ENCODE assay signal across 16 cellular contexts in the genomic region with DNA sequence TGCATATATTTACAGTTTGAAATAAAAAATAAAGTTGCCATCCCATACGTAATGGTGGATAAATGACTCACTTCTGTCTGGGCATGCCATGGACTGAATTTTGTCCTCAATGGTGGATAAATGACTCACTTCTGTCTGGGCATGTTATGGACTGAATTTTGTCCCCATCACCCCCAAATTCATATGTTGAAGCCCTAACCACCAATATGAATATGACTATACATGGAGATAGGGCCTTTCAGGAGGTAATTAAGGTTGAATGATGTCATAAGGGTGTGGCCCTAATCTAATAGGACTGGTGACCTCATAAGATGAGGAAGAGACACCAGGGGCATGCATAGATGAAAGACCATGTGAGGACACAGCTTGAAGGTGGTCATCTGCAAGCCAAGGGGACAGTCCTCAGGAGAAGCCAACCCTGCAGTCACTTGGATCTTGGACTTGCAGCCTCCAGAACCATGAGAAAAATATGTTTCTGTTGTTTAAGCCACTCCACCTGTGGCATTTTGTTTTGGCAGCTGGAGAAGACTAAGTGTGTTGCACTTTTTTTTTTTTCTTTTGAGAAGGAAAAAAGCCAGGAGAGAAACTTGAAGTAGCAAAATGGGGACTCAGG.
"Had no signal": no experiment of that assay in that cellular context is flagged by ENCODE, and none has a peak within 500 bp of the region (broad histone marks: within the 10 kb centered on the region; RNA-seq: fewer than 3 reads in every experiment).

No MANE protein-coding gene starts in this region.

- H3K9me3 ChIP-seq: pancreas, sigmoid colon had no signal

- H3K27me3 ChIP-seq: hepatocyte, pancreas, sigmoid colon had no signal

- H3K4me1 ChIP-seq: pancreas, sigmoid colon had no signal

- H3K27ac ChIP-seq: coronary artery, hepatocyte, pancreas, sigmoid colon had no signal

- H3K79me2 ChIP-seq: hepatocyte had no signal

- DNase-seq: activated CD4-positive, alpha-beta T cell treated with anti-CD3 and anti-CD28 coated beads, Interleukin-2, amount 10 ng/mL, durations not matched to agents 7 days and 5 days; activated CD8-positive, alpha-beta memory T cell treated with anti-CD3 and anti-CD28 coated beads, Interleukin-2, amount 50 U/mL, for 48 hours; activated gamma-delta T cell treated with Interleukin-2 at 50 U/mL for 16 hours; activated T-cell treated with anti-CD3 and anti-CD28 coated beads, Interleukin-2, amount 50 U/mL, for 72 hours; amniotic stem cell; effector CD4-positive, alpha-beta T cell; kidney; left ventricle myocardium superior; mesenchymal stem cell; naive thymus-derived CD8-positive, alpha-beta T cell; pancreas; sigmoid colon; stimulated activated CD4-positive, alpha-beta T cell treated with anti-CD3 and anti-CD28 coated beads, Interleukin-1b, Interleukin-23, amount 100 ng/mL, for 48 hours; stimulated activated naive CD8-positive, alpha-beta T cell treated with anti-CD3 and anti-CD28 coated beads, Interleukin-15, amount 100 ng/mL, for 72 hours had no signal

- H2AFZ ChIP-seq: hepatocyte had no signal

- H3K4me2 ChIP-seq: hepatocyte had no signal

- H3K4me3 ChIP-seq: coronary artery, hepatocyte, pancreas, sigmoid colon had no signal

- H3K36me3 ChIP-seq: pancreas, sigmoid colon had no signal
